Comparison of ENCODE assay signal across 1 cellular context in the genomic region with DNA sequence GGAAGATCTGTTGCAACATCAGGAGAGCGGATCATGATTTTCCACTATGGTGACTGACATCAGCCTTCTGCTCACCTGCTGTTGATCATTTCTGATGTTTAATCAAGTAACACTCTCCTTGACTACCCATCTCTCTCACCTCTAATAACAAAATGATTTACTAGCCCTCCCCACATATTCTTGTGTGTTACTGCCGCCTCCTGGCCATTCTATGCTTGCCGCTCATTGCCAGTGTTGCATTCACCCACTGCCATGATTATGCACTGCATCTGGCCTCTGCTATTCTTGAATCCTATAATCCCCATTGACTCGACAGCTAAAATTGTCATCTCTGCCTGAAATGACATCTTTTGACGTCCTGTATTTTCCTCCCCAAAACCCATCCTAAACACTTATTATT.
TF ChIP-seq lines count a peak whose summit lies in the region.

No MANE protein-coding gene starts in this region.

TF ChIP-seq in HepG2, 621 proteins besides CTCF, POLR2A, EP300 and RAD21 (continued from another document):
- TF ChIP-seq, protein P1, sequence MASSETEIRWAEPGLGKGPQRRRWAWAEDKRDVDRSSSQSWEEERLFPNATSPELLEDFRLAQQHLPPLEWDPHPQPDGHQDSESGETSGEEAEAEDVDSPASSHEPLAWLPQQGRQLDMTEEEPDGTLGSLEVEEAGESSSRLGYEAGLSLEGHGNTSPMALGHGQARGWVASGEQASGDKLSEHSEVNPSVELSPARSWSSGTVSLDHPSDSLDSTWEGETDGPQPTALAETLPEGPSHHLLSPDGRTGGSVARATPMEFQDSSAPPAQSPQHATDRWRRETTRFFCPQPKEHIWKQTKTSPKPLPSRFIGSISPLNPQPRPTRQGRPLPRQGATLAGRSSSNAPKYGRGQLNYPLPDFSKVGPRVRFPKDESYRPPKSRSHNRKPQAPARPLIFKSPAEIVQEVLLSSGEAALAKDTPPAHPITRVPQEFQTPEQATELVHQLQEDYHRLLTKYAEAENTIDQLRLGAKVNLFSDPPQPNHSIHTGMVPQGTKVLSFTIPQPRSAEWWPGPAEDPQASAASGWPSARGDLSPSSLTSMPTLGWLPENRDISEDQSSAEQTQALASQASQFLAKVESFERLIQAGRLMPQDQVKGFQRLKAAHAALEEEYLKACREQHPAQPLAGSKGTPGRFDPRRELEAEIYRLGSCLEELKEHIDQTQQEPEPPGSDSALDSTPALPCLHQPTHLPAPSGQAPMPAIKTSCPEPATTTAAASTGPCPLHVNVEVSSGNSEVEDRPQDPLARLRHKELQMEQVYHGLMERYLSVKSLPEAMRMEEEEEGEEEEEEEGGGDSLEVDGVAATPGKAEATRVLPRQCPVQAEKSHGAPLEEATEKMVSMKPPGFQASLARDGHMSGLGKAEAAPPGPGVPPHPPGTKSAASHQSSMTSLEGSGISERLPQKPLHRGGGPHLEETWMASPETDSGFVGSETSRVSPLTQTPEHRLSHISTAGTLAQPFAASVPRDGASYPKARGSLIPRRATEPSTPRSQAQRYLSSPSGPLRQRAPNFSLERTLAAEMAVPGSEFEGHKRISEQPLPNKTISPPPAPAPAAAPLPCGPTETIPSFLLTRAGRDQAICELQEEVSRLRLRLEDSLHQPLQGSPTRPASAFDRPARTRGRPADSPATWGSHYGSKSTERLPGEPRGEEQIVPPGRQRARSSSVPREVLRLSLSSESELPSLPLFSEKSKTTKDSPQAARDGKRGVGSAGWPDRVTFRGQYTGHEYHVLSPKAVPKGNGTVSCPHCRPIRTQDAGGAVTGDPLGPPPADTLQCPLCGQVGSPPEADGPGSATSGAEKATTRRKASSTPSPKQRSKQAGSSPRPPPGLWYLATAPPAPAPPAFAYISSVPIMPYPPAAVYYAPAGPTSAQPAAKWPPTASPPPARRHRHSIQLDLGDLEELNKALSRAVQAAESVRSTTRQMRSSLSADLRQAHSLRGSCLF (CRISPR knock-in tag; IDR thresholded peaks at IDR 0.05; ENCODE audit: borderline replicate concordance), result no peak
- no peak for TF ChIP-seq FLYWCH1 (CRISPR knock-in tag; IDR thresholded peaks at IDR 0.05)
- TF ChIP-seq ATM (IDR thresholded peaks at IDR 0.05; ENCODE audit: borderline replicate concordance), result no peak
